Comparison of ENCODE assay signal across 25 cellular contexts in the genomic region with DNA sequence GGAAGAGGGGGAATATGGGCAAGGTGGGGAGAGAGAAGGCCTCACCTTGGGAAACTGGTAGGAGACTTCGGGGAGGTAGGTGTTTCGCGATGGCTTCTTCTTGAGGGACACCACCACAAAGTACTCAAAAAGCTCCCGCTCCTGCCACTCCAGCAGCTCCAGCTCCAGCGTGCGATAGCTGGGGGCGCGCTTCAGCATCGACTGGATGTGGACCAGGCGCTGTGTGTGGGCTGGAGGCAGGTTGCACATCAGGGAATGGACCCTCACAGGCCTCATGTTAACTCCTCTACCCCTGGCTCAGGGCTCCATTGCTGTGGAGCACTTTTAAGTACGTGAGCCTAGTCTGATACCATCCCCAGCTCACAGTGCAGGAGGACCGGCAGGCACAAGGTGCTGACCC. TPM values are rescaled to one million over a fixed set of nuclear protein-coding genes. Genes with fewer than 3 reads are reported as not detected.
DNase-seq lines count a peak whose midpoint lies in the region; FAIRE-seq and TF ChIP-seq lines count a peak whose summit lies in the region.
"Had no signal": no experiment of that assay in that cellular context is flagged by ENCODE, and none has a peak within 500 bp of the region (broad histone marks: within the 10 kb centered on the region; RNA-seq: fewer than 3 reads in every experiment).

No MANE protein-coding gene starts in this region.

- H3K79me2 ChIP-seq in astrocyte (ENCODE audit: insufficient read depth, low read length): peaks cover 8% of the 10 kb centered on the region
- no peaks in the 10 kb centered on the region for H3K79me2 ChIP-seq in mesendoderm (ENCODE audit: control insufficient read depth, insufficient read depth, low read length)
- peaks cover 3% of the 10 kb centered on the region for H3K79me2 ChIP-seq in trophoblast cell (ENCODE audit: control insufficient read depth, insufficient read depth, low read length, poor library complexity)

- H2BK12ac ChIP-seq in trophoblast cell (ENCODE audit: low read length): no peak overlapping the region

- H4K20me1 ChIP-seq in astrocyte (ENCODE audit: insufficient read depth, low read length): no peaks in the 10 kb centered on the region

- no peak for FAIRE-seq in astrocyte (lab: Jason Lieb, UNC)
- FAIRE-seq: A204.1, G401.6, GM12878 had no signal

- H2AK5ac ChIP-seq in mesendoderm (ENCODE audit: low read length) (peak overlapping the region; percentile 86), trophoblast cell (ENCODE audit: low read length) (no peak overlapping the region)

- no peaks in the 10 kb centered on the region for H3K79me1 ChIP-seq in mesendoderm (ENCODE audit: low read length)
- peaks cover 11% of the 10 kb centered on the region for H3K79me1 ChIP-seq in trophoblast cell (ENCODE audit: low read length)

- H3K27me3 Mint-ChIP-seq in astrocyte (ENCODE audit: low read depth, unreplicated experiment): no peaks in the 10 kb centered on the region
- no peaks in the 10 kb centered on the region for H3K27me3 Mint-ChIP-seq in activated CD4-positive, alpha-beta T cell treated with anti-CD3 and anti-CD28 coated beads, Interleukin-2, amount 10 ng/mL, durations not matched to agents 24 days and 14 days

- CTCF ChIA-PET in AG04450 (lab: Charles Lee): no interaction called here

- H3K4me1 Mint-ChIP-seq in astrocyte (ENCODE audit: low read depth, unreplicated experiment): peaks cover 21% of the 10 kb centered on the region
- H3K4me1 Mint-ChIP-seq in activated CD4-positive, alpha-beta T cell treated with anti-CD3 and anti-CD28 coated beads, Interleukin-2, amount 10 ng/mL, durations not matched to agents 24 days and 14 days: peaks cover 3% of the 10 kb centered on the region

- TF ChIP-seq EP300 in stomach (IDR thresholded peaks at IDR 0.05): no peak

- H2BK15ac ChIP-seq in mesendoderm (replicated peaks; ENCODE audit: low read depth): no peak overlapping the region

- peak overlapping the region; percentile 5 for H3K18ac ChIP-seq in mesendoderm (ENCODE audit: low read length)
- H3K18ac ChIP-seq in trophoblast cell (ENCODE audit: low read length): no peak overlapping the region

- no peak overlapping the region for H4K12ac ChIP-seq in trophoblast cell (ENCODE audit: low read depth, low read length)

- H3K27me3 ChIP-seq in AG04450 (ENCODE audit: control insufficient read depth, insufficient read depth, low read length) (no peaks in the 10 kb centered on the region), astrocyte (ENCODE audit: insufficient read depth, low read length) (no peaks in the 10 kb centered on the region), mesendoderm (ENCODE audit: insufficient read depth, low read length, poor library complexity) (no peaks in the 10 kb centered on the region), stomach (no peaks in the 10 kb centered on the region), trophoblast cell (ENCODE audit: insufficient read depth, low read length) (no peaks in the 10 kb centered on the region)
- H3K27me3 ChIP-seq: SJSA1 had no signal

- H3K36me3 ChIP-seq in astrocyte (ENCODE audit: insufficient read depth, low read length): peaks cover 14% of the 10 kb centered on the region
- peaks cover 2% of the 10 kb centered on the region for H3K36me3 ChIP-seq in mesendoderm (ENCODE audit: control insufficient read depth, insufficient read depth, low read length)
- H3K36me3 ChIP-seq in stomach: peaks cover 42 to 92% (median 82%) of the 10 kb centered on the region in 4 donors
- peaks cover 50 to 51% of the 10 kb centered on the region in 2 experiments for H3K36me3 ChIP-seq in trophoblast cell (ENCODE audit: control insufficient read depth in 1 of 2, insufficient read depth in 2 of 2, low read length in 2 of 2)

- TF ChIP-seq CTCF in AG04450 (IDR thresholded peaks at IDR 0.05; ENCODE audit: low read depth, low read length): no peak
- TF ChIP-seq CTCF in astrocyte (IDR thresholded peaks at IDR 0.05; ENCODE audit: insufficient read depth, low read depth, low read length): no peak
- TF ChIP-seq CTCF in stomach (IDR thresholded peaks at IDR 0.05): no peak

- H2BK120ac ChIP-seq in mesendoderm (ENCODE audit: low read depth, low read length) (no peak overlapping the region), trophoblast cell (ENCODE audit: insufficient read depth, low read length, poor library complexity) (no peak overlapping the region)

- POLR2A ChIA-PET in AG04450 (lab: Yijun Ruan, JAX): no interaction called here

- H3K27ac ChIP-seq in AG04450 (ENCODE audit: low read depth, low read length): peak overlapping the region; percentile 57
- no peak overlapping the region for H3K27ac ChIP-seq in astrocyte (ENCODE audit: low read depth, low read length)
- H3K27ac ChIP-seq in mesendoderm (ENCODE audit: low read depth, low read length): no peak overlapping the region
- H3K27ac ChIP-seq in stomach: peak overlapping the region in 4 of 5 donors; percentile 47 to 94 (median 88)
- no peak overlapping the region for H3K27ac ChIP-seq in trophoblast cell (ENCODE audit: low read depth, low read length)
- H3K27ac ChIP-seq: PC-9, SJSA1 had no signal

- H3K9me3 ChIP-seq in AG04450 (ENCODE audit: control insufficient read depth, insufficient read depth, low read length) (no peaks in the 10 kb centered on the region), astrocyte (ENCODE audit: insufficient read depth, low read depth, low read length) (no peaks in the 10 kb centered on the region), stomach (no peaks in the 10 kb centered on the region), trophoblast cell (ENCODE audit: insufficient read depth, low read depth, low read length) (no peaks in the 10 kb centered on the region)
- H3K9me3 ChIP-seq: Caco-2, SJSA1 had no signal

- H3K4ac ChIP-seq in mesendoderm (ENCODE audit: low read depth, low read length): no peak overlapping the region
- H3K4ac ChIP-seq in trophoblast cell (ENCODE audit: low read depth, low read length): no peak overlapping the region

- peak overlapping the region; percentile 53 for H3K27ac Mint-ChIP-seq in astrocyte (ENCODE audit: unreplicated experiment)
- H3K27ac Mint-ChIP-seq in activated CD4-positive, alpha-beta T cell treated with anti-CD3 and anti-CD28 coated beads, Interleukin-2, amount 10 ng/mL, durations not matched to agents 24 days and 14 days: no peak overlapping the region
- H3K27ac Mint-ChIP-seq: CD8-positive, alpha-beta T cell had no signal

- peak overlapping the region; percentile 74 for H2BK5ac ChIP-seq in mesendoderm (ENCODE audit: low read length)
- no peak overlapping the region for H2BK5ac ChIP-seq in trophoblast cell (ENCODE audit: low read depth, low read length, poor library complexity)

- H3K56ac ChIP-seq in mesendoderm (ENCODE audit: low read length): peak overlapping the region; percentile 51

- H3K36me3 Mint-ChIP-seq in astrocyte (ENCODE audit: low read depth, unreplicated experiment): peaks cover 51% of the 10 kb centered on the region
- H3K36me3 Mint-ChIP-seq in activated CD4-positive, alpha-beta T cell treated with anti-CD3 and anti-CD28 coated beads, Interleukin-2, amount 10 ng/mL, durations not matched to agents 24 days and 14 days (ENCODE audit: low read depth): no peaks in the 10 kb centered on the region
- H3K36me3 Mint-ChIP-seq: CD8-positive, alpha-beta T cell had no signal

- H3K9ac ChIP-seq in astrocyte (ENCODE audit: low read length) (no peak overlapping the region), mesendoderm (ENCODE audit: low read length) (no peak overlapping the region), trophoblast cell (ENCODE audit: low read length) (no peak overlapping the region)

- no peak overlapping the region for H4K91ac ChIP-seq in trophoblast cell (ENCODE audit: low read depth, low read length)

- no peak overlapping the region for H3K14ac ChIP-seq in trophoblast cell (ENCODE audit: low read length)

- H4K8ac ChIP-seq in mesendoderm (ENCODE audit: low read depth, low read length): no peak overlapping the region
- H4K8ac ChIP-seq in trophoblast cell (ENCODE audit: low read depth, low read length): no peak overlapping the region

- H3K4me2 ChIP-seq in astrocyte (ENCODE audit: low read length) (no peak overlapping the region), mesendoderm (ENCODE audit: low read length) (no peak overlapping the region), trophoblast cell (ENCODE audit: low read length) (no peak overlapping the region)
- H3K4me2 ChIP-seq: GM23338, PC-9 had no signal

- no peak overlapping the region for H2AFZ ChIP-seq in astrocyte (ENCODE audit: low read depth, low read length)
- no peak overlapping the region for H2AFZ ChIP-seq in trophoblast cell (ENCODE audit: insufficient read depth, low read length, poor library complexity)
- H2AFZ ChIP-seq: GM23338, PC-9 had no signal

- DNase-seq in AG04450 (ENCODE audit: low read depth, low spot score): no peak
- no peak for DNase-seq in astrocyte (ENCODE audit: low read depth)
- no peak for DNase-seq in mesendoderm
- no peak for DNase-seq in stomach
- DNase-seq in trophoblast cell: no peak
- no peak for DNase-seq in activated CD4-positive, alpha-beta T cell treated with anti-CD3 and anti-CD28 coated beads for 4 hours
- no peak for DNase-seq in activated CD4-positive, alpha-beta T cell treated with anti-CD3 and anti-CD28 coated beads, Interleukin-2, amount 10 ng/mL, durations not matched to agents 24 days and 14 days
- DNase-seq: C1 segment of cervical spinal cord; Caco-2; CD8-positive, alpha-beta T cell; H9; Karpas-422; NCI-H1092; NCI-H1417 treated with DMSO at 0.1 percent for 48 hours; NCI-H1694 treated with DMSO at 0.1 percent for 48 hours; NCI-H2081; NCI-H2227 treated with DMSO at 0.1 percent for 48 hours; NCI-H526 treated with DMSO at 0.1 percent for 48 hours; PC-9; Right ventricle myocardium superior had no signal

- H3K4me3 ChIP-seq in AG04450 (ENCODE audit: low read depth, low read length) (no peak overlapping the region), astrocyte (ENCODE audit: insufficient read depth, low read depth, low read length) (no peak overlapping the region), mesendoderm (ENCODE audit: low read length) (no peak overlapping the region), stomach (no peak overlapping the region), trophoblast cell (ENCODE audit: low read depth, low read length) (no peak overlapping the region)
- H3K4me3 ChIP-seq: GM12878, GM23338, PC-9, SJSA1 had no signal

- no CpG with 5 or more reads among the region's 12 CpGs for WGBS in mesendoderm (ENCODE audit: extremely low coverage, insufficient coverage, low lambda C conversion rate)
- WGBS in stomach, 5 donors: 89 to 96% (median 94%) methylated on average over 11 to 12 of the region's 12 CpGs
- no CpG with 5 or more reads among the region's 12 CpGs for WGBS in trophoblast cell (ENCODE audit: extremely low coverage, insufficient coverage, insufficient read length)

- H3K4me1 ChIP-seq in astrocyte (ENCODE audit: insufficient read depth, low read length) (peaks cover 39% of the 10 kb centered on the region), mesendoderm (ENCODE audit: control insufficient read depth, low read depth, low read length) (peaks cover 11% of the 10 kb centered on the region), stomach (peaks cover 32 to 69% (median 62%) of the 10 kb centered on the region in 4 donors), trophoblast cell (ENCODE audit: control insufficient read depth in 1 of 2, insufficient read depth in 2 of 2, low read length in 2 of 2) (peaks cover 20 to 25% of the 10 kb centered on the region in 2 experiments)

- H3K4me3 Mint-ChIP-seq in astrocyte (ENCODE audit: unreplicated experiment): no peak overlapping the region
- H3K4me3 Mint-ChIP-seq in activated CD4-positive, alpha-beta T cell treated with anti-CD3 and anti-CD28 coated beads, Interleukin-2, amount 10 ng/mL, durations not matched to agents 24 days and 14 days: no peak overlapping the region
- H3K4me3 Mint-ChIP-seq: CD8-positive, alpha-beta T cell; GM23338; H9 had no signal

- intact Hi-C loops in stomach (cut with DNase I; ENCODE audit: low total_unique reads): loop anchor here (10.0 kb wide), 1 partner anchor 92 kb away; no protein-coding TSS in a partner anchor
- intact Hi-C loops in activated CD4-positive, alpha-beta T cell treated with anti-CD3 and anti-CD28 coated beads, Interleukin-2, amount 10 ng/mL, durations not matched to agents 24 days and 14 days (cut with micrococcal nuclease): no loop called here

- no peak overlapping the region for H4K5ac ChIP-seq in mesendoderm (ENCODE audit: low read length)

- H3K23ac ChIP-seq in mesendoderm (ENCODE audit: low read length) (peak overlapping the region; percentile 29), trophoblast cell (ENCODE audit: low read length) (no peak overlapping the region)

- no peak for TF ChIP-seq POLR2A in stomach (IDR thresholded peaks at IDR 0.05)

- no peaks in the 10 kb centered on the region for H3K9me3 Mint-ChIP-seq in astrocyte (ENCODE audit: unreplicated experiment)
- H3K9me3 Mint-ChIP-seq in activated CD4-positive, alpha-beta T cell treated with anti-CD3 and anti-CD28 coated beads, Interleukin-2, amount 10 ng/mL, durations not matched to agents 24 days and 14 days: no peaks in the 10 kb centered on the region
- H3K9me3 Mint-ChIP-seq: CD8-positive, alpha-beta T cell; GM23338; H9 had no signal

RNA-seq across cellular contexts. Expression of gene RPL27A, which starts 29.9 kb away (rescaled TPM):
- 941 and 1,068 TPM in 2 replicates for polyA plus RNA-seq in AG04450 (2011; rRNA removed)
- 269 and 283 TPM in 2 replicates for polyA minus RNA-seq in AG04450 (2011; rRNA and poly(A)+ RNA removed)
- 573 and 682 TPM in 2 replicates for total RNA-seq in astrocyte
- polyA plus RNA-seq in mesendoderm (2013, experiment 1 of 2): 2,670 TPM
- 2,699 TPM for polyA plus RNA-seq in mesendoderm (2013, experiment 2 of 2)
- total RNA-seq in stomach: 1,000 to 10,000 TPM in 1 of 5 donors, 100 to 1,000 TPM in 4; 138 to 1,118 (median 938) TPM
- polyA plus RNA-seq in stomach: 1,000 to 10,000 TPM; 3,539 to 4,507 (median 3,746) TPM
- polyA plus RNA-seq in trophoblast cell (2013): 1,657 and 1,703 TPM in 2 replicates
- total RNA-seq in activated CD4-positive, alpha-beta T cell treated with anti-CD3 and anti-CD28 coated beads, Interleukin-2, amount 10 ng/mL, durations not matched to agents 24 days and 14 days: 738 and 745 TPM in 2 replicates

RNA-seq across cellular contexts. Expression of gene TRIM66, which starts 30.0 kb away (rescaled TPM):
- polyA plus RNA-seq in AG04450 (2011; rRNA removed): 4.2 and 6.3 TPM in 2 replicates
- 9.2 and 9.8 TPM in 2 replicates for polyA minus RNA-seq in AG04450 (2011; rRNA and poly(A)+ RNA removed)
- 7.3 and 8.8 TPM in 2 replicates for total RNA-seq in astrocyte
- polyA plus RNA-seq in mesendoderm (2013, experiment 1 of 2): 0.79 TPM
- 0.87 TPM for polyA plus RNA-seq in mesendoderm (2013, experiment 2 of 2)
- total RNA-seq in stomach: 1 to 10 TPM; 2.3 to 8.7 (median 7.0) TPM
- 1 to 10 TPM in 2 of 3 donors, under 1 TPM in 1; 0.76 to 1.9 (median 1.2) TPM for polyA plus RNA-seq in stomach
- polyA plus RNA-seq in trophoblast cell (2013): 1.4 and 1.7 TPM in 2 replicates
- 11.9 and 13.4 TPM in 2 replicates for total RNA-seq in activated CD4-positive, alpha-beta T cell treated with anti-CD3 and anti-CD28 coated beads, Interleukin-2, amount 10 ng/mL, durations not matched to agents 24 days and 14 days

Comparison
In these comparisons a context has a peak if more than half of its experiments do, and no peak if none do; other contexts are left out.
1. H3K27ac ChIP-seq: peak in AG04450 (single experiment) and stomach (4 of 5); none in astrocyte (single experiment), mesendoderm (single experiment) and trophoblast cell (single experiment).